In the genomic region with DNA sequence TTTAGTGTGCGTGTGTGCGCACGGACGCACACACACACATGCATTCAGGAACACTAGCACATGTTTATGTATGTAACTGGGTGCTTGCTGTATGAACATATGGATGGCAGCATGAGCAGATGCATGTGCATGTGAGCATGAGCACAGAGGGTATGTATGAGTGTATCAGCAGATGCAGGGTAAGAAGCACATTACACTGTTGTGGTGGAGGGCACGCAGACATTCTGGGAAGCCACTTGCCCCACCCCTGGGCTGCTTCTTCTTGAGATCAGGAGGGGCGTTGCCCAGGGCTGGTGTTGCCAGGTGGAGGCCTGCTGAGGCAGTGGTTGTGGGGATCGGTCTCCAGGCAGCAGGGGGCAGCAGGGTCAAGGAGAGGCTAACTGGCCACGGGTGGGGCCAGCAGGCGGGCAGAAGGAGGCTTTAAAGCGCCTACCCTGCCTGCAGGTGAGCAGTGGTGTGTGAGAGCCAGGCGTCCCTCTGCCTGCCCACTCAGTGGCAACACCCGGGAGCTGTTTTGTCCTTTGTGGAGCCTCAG, we compare ENCODE assay signal across 1 cellular context.
TF ChIP-seq lines count a peak whose summit lies in the region.

No MANE protein-coding gene starts in this region.

TF ChIP-seq in liver, 16 proteins besides CTCF, POLR2A, EP300 and RAD21 (continued from another document):
- TF ChIP-seq ZBTB33 (IDR thresholded peaks at IDR 0.05) (no peak), HNF4A (conservative IDR thresholded peaks at IDR 0.05) (no peak), TAF1 (conservative IDR thresholded peaks at IDR 0.05) (no peak), JUND (IDR thresholded peaks at IDR 0.05) (no peak), SP1 (IDR thresholded peaks at IDR 0.05) (no peak), NR2F2 (IDR thresholded peaks at IDR 0.05) (no peak), ATF3 (IDR thresholded peaks at IDR 0.05) (no peak), GABPA (IDR thresholded peaks at IDR 0.05 in 1 of 2, conservative IDR thresholded peaks at IDR 0.05 in 1 of 2) (no peak)
